In genomic region chr19:41376998-41377365, GRCh38 we compare ENCODE assay signal across 6 cellular contexts. TPM values are rescaled to one million over a fixed set of nuclear protein-coding genes. Genes with fewer than 3 reads are reported as not detected.
DNase-seq lines count a peak whose midpoint lies in the region; ATAC-seq lines count a peak whose summit lies in the region.

No MANE protein-coding gene starts in this region.

- peak overlapping the region in 10 of 11 experiments; percentile 7 to 79 (median 66); a peak in 15 of 22 replicates for H3K9ac ChIP-seq in BLaER1 treated with 17β-estradiol and CSF1 and Interleukin-3, amounts not matched to agents 10 nM and 100 nM
- H3K9ac ChIP-seq in mesendoderm (ENCODE audit: low read length) = peak overlapping the region; percentile 80

- H3K27me3 ChIP-seq in BLaER1 treated with 17β-estradiol and CSF1 and Interleukin-3, amounts not matched to agents 10 nM and 100 nM = peaks cover 0 to 7% (median 0%) of the 10 kb centered on the region in 11 experiments; a peak in 4 of 22 replicates
- H3K27me3 ChIP-seq in mesendoderm (ENCODE audit: insufficient read depth, low read length, poor library complexity) = no peaks in the 10 kb centered on the region

- H3K4me1 Mint-ChIP-seq in activated naive CD8-positive, alpha-beta T cell treated with anti-CD3 and anti-CD28 coated beads, Interleukin-2, amount 10 ng/mL, durations not matched to agents 7 days and 5 days = peaks cover 12% of the 10 kb centered on the region

- H4K5ac ChIP-seq in mesendoderm (ENCODE audit: low read length) = no peak overlapping the region

- H3K4me3 Mint-ChIP-seq in activated naive CD8-positive, alpha-beta T cell treated with anti-CD3 and anti-CD28 coated beads, Interleukin-2, amount 10 ng/mL, durations not matched to agents 7 days and 5 days = peak overlapping the region; percentile 70

- H3K4me1 ChIP-seq in BLaER1 treated with 17β-estradiol and CSF1 and Interleukin-3, amounts not matched to agents 10 nM and 100 nM = peaks cover 34 to 70% (median 59%) of the 10 kb centered on the region in 10 experiments
- H3K4me1 ChIP-seq in mesendoderm (ENCODE audit: control insufficient read depth, low read depth, low read length) = no peaks in the 10 kb centered on the region

- no CpG with 5 or more reads among the region's 8 CpGs for WGBS in mesendoderm (ENCODE audit: extremely low coverage, insufficient coverage, low lambda C conversion rate)

- H2BK15ac ChIP-seq in mesendoderm (replicated peaks; ENCODE audit: low read depth) = no peak overlapping the region

- no peak overlapping the region for H4K8ac ChIP-seq in mesendoderm (ENCODE audit: low read depth, low read length)

- peaks cover 1 to 22% (median 6%) of the 10 kb centered on the region in 11 experiments; a peak in 12 of 22 replicates for H3K36me3 ChIP-seq in BLaER1 treated with 17β-estradiol and CSF1 and Interleukin-3, amounts not matched to agents 10 nM and 100 nM
- no peaks in the 10 kb centered on the region for H3K36me3 ChIP-seq in mesendoderm (ENCODE audit: control insufficient read depth, insufficient read depth, low read length)

- no peak for DNase-seq in activated naive CD8-positive, alpha-beta T cell treated with anti-CD3 and anti-CD28 coated beads, Interleukin-2, amount 10 ng/mL, durations not matched to agents 7 days and 5 days
- no peak for DNase-seq in mesendoderm
- no peak for DNase-seq in NCI-H1694 (lab: John Stamatoyannopoulos, UW)
- no peak for DNase-seq in cerebellar nuclear complex (lab: John Stamatoyannopoulos, UW)

- H3K27me3 Mint-ChIP-seq in activated naive CD8-positive, alpha-beta T cell treated with anti-CD3 and anti-CD28 coated beads, Interleukin-2, amount 10 ng/mL, durations not matched to agents 7 days and 5 days = no peaks in the 10 kb centered on the region

- no peak overlapping the region for H3K18ac ChIP-seq in mesendoderm (ENCODE audit: low read length)

- peaks cover 2% of the 10 kb centered on the region for H3K79me1 ChIP-seq in mesendoderm (ENCODE audit: low read length)

- peaks cover 3% of the 10 kb centered on the region for H3K36me3 Mint-ChIP-seq in activated naive CD8-positive, alpha-beta T cell treated with anti-CD3 and anti-CD28 coated beads, Interleukin-2, amount 10 ng/mL, durations not matched to agents 7 days and 5 days

- no peak overlapping the region for H3K4ac ChIP-seq in mesendoderm (ENCODE audit: low read depth, low read length)

- H3K23ac ChIP-seq in mesendoderm (ENCODE audit: low read length) = peak overlapping the region; percentile 15

- H3K9me3 Mint-ChIP-seq in activated naive CD8-positive, alpha-beta T cell treated with anti-CD3 and anti-CD28 coated beads, Interleukin-2, amount 10 ng/mL, durations not matched to agents 7 days and 5 days = no peaks in the 10 kb centered on the region

- POLR2A ChIA-PET in activated naive CD8-positive, alpha-beta T cell treated with anti-CD3 and anti-CD28 coated beads, Interleukin-2, amount 10 ng/mL, durations not matched to agents 7 days and 5 days (lab: Charles Lee) = interaction anchor here (0.6 to 1.0 kb wide), 2 partner anchors 13 to 17 kb away, joined by 3 to 6 read pairs; partner anchors contain the start of gene B9D2

- H4K20me1 ChIP-seq in BLaER1 treated with 17β-estradiol and CSF1 and Interleukin-3, amounts not matched to agents 10 nM and 100 nM = peaks cover 0 to 5% (median 0%) of the 10 kb centered on the region in 11 experiments; a peak in 4 of 22 replicates

- no peak overlapping the region for H2BK5ac ChIP-seq in mesendoderm (ENCODE audit: low read length)

- no peak overlapping the region for H2BK120ac ChIP-seq in mesendoderm (ENCODE audit: low read depth, low read length)

- H2AK5ac ChIP-seq in mesendoderm (ENCODE audit: low read length) = no peak overlapping the region

- H3K4me3 ChIP-seq in BLaER1 treated with 17β-estradiol and CSF1 and Interleukin-3, amounts not matched to agents 10 nM and 100 nM = peak overlapping the region in 7 of 10 experiments; percentile 52 to 71 (median 57); a peak in 14 of 20 replicates
- no peak overlapping the region for H3K4me3 ChIP-seq in mesendoderm (ENCODE audit: low read length)

- H3K56ac ChIP-seq in mesendoderm (ENCODE audit: low read length) = peak overlapping the region; percentile 88

- peak overlapping the region; percentile 60 for H3K27ac Mint-ChIP-seq in activated naive CD8-positive, alpha-beta T cell treated with anti-CD3 and anti-CD28 coated beads, Interleukin-2, amount 10 ng/mL, durations not matched to agents 7 days and 5 days

- peak overlapping the region in 8 of 11 experiments; percentile 34 to 67 (median 54); a peak in 12 of 22 replicates for H3K27ac ChIP-seq in BLaER1 treated with 17β-estradiol and CSF1 and Interleukin-3, amounts not matched to agents 10 nM and 100 nM
- H3K27ac ChIP-seq in mesendoderm (ENCODE audit: low read depth, low read length) = no peak overlapping the region

- no peak for ATAC-seq in activated naive CD8-positive, alpha-beta T cell treated with anti-CD3 and anti-CD28 coated beads, Interleukin-2, amount 10 ng/mL, durations not matched to agents 7 days and 5 days (ENCODE audit: low read depth)
- ATAC-seq in HG02973 (IDR thresholded peaks at IDR 0.05; ENCODE audit: unreplicated experiment) = no peak

- H3K4me2 ChIP-seq in BLaER1 treated with 17β-estradiol and CSF1 and Interleukin-3, amounts not matched to agents 10 nM and 100 nM = peak overlapping the region; percentile 51 to 80 (median 66)
- H3K4me2 ChIP-seq in mesendoderm (ENCODE audit: low read length) = peak overlapping the region; percentile 85

- H3K9me3 ChIP-seq in BLaER1 treated with 17β-estradiol and CSF1 and Interleukin-3, amounts not matched to agents 10 nM and 100 nM (replicated peaks in 1 of 11) = no peaks in the 10 kb centered on the region

- H3K79me2 ChIP-seq in mesendoderm (ENCODE audit: control insufficient read depth, insufficient read depth, low read length) = no peaks in the 10 kb centered on the region

RNA-seq across cellular contexts. Expression of gene TMEM91, which starts 0.6 kb away (rescaled TPM):
- total RNA-seq in activated naive CD8-positive, alpha-beta T cell treated with anti-CD3 and anti-CD28 coated beads, Interleukin-2, amount 10 ng/mL, durations not matched to agents 7 days and 5 days = 10 to 100 TPM; 11.4 to 13.0 TPM
- 3.0 TPM for polyA plus RNA-seq in mesendoderm (2013, experiment 1 of 2)
- 2.9 TPM for polyA plus RNA-seq in mesendoderm (2013, experiment 2 of 2)

RNA-seq across cellular contexts. Expression of gene B9D2, which starts 13.0 kb away (rescaled TPM):
- 10 to 100 TPM; 11.5 to 13.0 TPM for total RNA-seq in activated naive CD8-positive, alpha-beta T cell treated with anti-CD3 and anti-CD28 coated beads, Interleukin-2, amount 10 ng/mL, durations not matched to agents 7 days and 5 days
- 3.4 TPM for polyA plus RNA-seq in mesendoderm (2013, experiment 1 of 2)
- 3.5 TPM for polyA plus RNA-seq in mesendoderm (2013, experiment 2 of 2)

RNA-seq across cellular contexts. Expression of gene EXOSC5, which starts 20.2 kb away (rescaled TPM):
- 10 to 100 TPM; 20.9 to 25.9 TPM for total RNA-seq in activated naive CD8-positive, alpha-beta T cell treated with anti-CD3 and anti-CD28 coated beads, Interleukin-2, amount 10 ng/mL, durations not matched to agents 7 days and 5 days
- 47.7 TPM for polyA plus RNA-seq in mesendoderm (2013, experiment 1 of 2)
- 46.1 TPM for polyA plus RNA-seq in mesendoderm (2013, experiment 2 of 2)

RNA-seq across cellular contexts. Expression of gene BCKDHA, which starts 20.6 kb away (rescaled TPM):
- 10 to 100 TPM; 23.8 to 26.9 TPM for total RNA-seq in activated naive CD8-positive, alpha-beta T cell treated with anti-CD3 and anti-CD28 coated beads, Interleukin-2, amount 10 ng/mL, durations not matched to agents 7 days and 5 days
- 22.8 TPM for polyA plus RNA-seq in mesendoderm (2013, experiment 1 of 2)
- polyA plus RNA-seq in mesendoderm (2013, experiment 2 of 2) = 22.6 TPM

RNA-seq across cellular contexts. Expression of gene TGFB1, which starts 23.3 kb away (rescaled TPM):
- 100 to 1,000 TPM; 172 to 179 TPM for total RNA-seq in activated naive CD8-positive, alpha-beta T cell treated with anti-CD3 and anti-CD28 coated beads, Interleukin-2, amount 10 ng/mL, durations not matched to agents 7 days and 5 days
- 36.8 TPM for polyA plus RNA-seq in mesendoderm (2013, experiment 1 of 2)
- 35.2 TPM for polyA plus RNA-seq in mesendoderm (2013, experiment 2 of 2)
